ENCODE assay signal across 1 cellular context in the genomic region with DNA sequence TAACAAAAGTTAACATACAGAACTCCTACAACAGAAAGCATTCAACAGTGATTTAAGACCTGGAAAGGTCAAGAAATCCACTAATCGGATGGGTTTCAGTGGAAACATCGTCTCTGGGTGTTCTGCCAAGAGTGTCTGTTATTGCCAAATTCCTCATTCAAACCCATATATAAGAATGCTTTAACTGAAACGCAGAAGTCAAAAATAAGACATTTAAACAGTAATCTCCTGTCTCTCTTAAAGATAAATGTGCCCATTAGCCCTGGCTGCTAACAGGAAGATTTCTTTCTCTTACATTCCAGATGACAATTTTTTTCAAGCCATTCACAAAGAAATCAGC.
TF ChIP-seq lines count a peak whose summit lies in the region.

No MANE protein-coding gene starts in this region.

TF ChIP-seq in SK-N-SH treated with all-trans-retinoic acid at 6 μM for 48 hours, 23 proteins besides CTCF, POLR2A, EP300 and RAD21 (continued from another document):
- TF ChIP-seq, protein P1, sequence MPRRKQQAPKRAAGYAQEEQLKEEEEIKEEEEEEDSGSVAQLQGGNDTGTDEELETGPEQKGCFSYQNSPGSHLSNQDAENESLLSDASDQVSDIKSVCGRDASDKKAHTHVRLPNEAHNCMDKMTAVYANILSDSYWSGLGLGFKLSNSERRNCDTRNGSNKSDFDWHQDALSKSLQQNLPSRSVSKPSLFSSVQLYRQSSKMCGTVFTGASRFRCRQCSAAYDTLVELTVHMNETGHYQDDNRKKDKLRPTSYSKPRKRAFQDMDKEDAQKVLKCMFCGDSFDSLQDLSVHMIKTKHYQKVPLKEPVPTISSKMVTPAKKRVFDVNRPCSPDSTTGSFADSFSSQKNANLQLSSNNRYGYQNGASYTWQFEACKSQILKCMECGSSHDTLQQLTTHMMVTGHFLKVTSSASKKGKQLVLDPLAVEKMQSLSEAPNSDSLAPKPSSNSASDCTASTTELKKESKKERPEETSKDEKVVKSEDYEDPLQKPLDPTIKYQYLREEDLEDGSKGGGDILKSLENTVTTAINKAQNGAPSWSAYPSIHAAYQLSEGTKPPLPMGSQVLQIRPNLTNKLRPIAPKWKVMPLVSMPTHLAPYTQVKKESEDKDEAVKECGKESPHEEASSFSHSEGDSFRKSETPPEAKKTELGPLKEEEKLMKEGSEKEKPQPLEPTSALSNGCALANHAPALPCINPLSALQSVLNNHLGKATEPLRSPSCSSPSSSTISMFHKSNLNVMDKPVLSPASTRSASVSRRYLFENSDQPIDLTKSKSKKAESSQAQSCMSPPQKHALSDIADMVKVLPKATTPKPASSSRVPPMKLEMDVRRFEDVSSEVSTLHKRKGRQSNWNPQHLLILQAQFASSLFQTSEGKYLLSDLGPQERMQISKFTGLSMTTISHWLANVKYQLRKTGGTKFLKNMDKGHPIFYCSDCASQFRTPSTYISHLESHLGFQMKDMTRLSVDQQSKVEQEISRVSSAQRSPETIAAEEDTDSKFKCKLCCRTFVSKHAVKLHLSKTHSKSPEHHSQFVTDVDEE (CRISPR knock-in tag; IDR thresholded peaks at IDR 0.05) = no peak
- TF ChIP-seq CREB5 (CRISPR knock-in tag; IDR thresholded peaks at IDR 0.05; ENCODE audit: low read depth) (no peak), POU6F1 (CRISPR knock-in tag; IDR thresholded peaks at IDR 0.05; ENCODE audit: borderline replicate concordance, low read depth) (no peak), TOX (CRISPR knock-in tag; IDR thresholded peaks at IDR 0.05; ENCODE audit: borderline replicate concordance) (no peak), CSDC2 (CRISPR knock-in tag; IDR thresholded peaks at IDR 0.05) (no peak), ZNF70 (CRISPR knock-in tag; IDR thresholded peaks at IDR 0.05) (no peak), ZFP30 (CRISPR knock-in tag; IDR thresholded peaks at IDR 0.05) (no peak), ZFP3 (CRISPR knock-in tag; IDR thresholded peaks at IDR 0.05) (peak; percentile 55; the same call in 1 of the 2 replicates), PPARA (CRISPR knock-in tag; IDR thresholded peaks at IDR 0.05; ENCODE audit: borderline replicate concordance) (no peak), ARNTL (CRISPR knock-in tag; IDR thresholded peaks at IDR 0.05; ENCODE audit: borderline replicate concordance, low read depth) (no peak), ZNF8 (CRISPR knock-in tag; IDR thresholded peaks at IDR 0.05) (no peak), SNAI2 (CRISPR knock-in tag; IDR thresholded peaks at IDR 0.05) (no peak), ZNF565 (CRISPR knock-in tag; conservative IDR thresholded peaks at IDR 0.05; ENCODE audit: low read depth) (no peak), ZC3H10 (CRISPR knock-in tag; IDR thresholded peaks at IDR 0.05) (no peak), BACH2 (CRISPR knock-in tag; IDR thresholded peaks at IDR 0.05; ENCODE audit: borderline replicate concordance) (no peak), GLIS3 (CRISPR knock-in tag; IDR thresholded peaks at IDR 0.05) (no peak), ESRRG (CRISPR knock-in tag; IDR thresholded peaks at IDR 0.05) (peak; percentile 64; the same call in 1 of the 2 replicates), ISL1 (CRISPR knock-in tag; IDR thresholded peaks at IDR 0.05) (peak; percentile 97), RARB (CRISPR knock-in tag; IDR thresholded peaks at IDR 0.05) (no peak), OSR1 (CRISPR knock-in tag; IDR thresholded peaks at IDR 0.05) (no peak)
- TF ChIP-seq, protein P2, sequence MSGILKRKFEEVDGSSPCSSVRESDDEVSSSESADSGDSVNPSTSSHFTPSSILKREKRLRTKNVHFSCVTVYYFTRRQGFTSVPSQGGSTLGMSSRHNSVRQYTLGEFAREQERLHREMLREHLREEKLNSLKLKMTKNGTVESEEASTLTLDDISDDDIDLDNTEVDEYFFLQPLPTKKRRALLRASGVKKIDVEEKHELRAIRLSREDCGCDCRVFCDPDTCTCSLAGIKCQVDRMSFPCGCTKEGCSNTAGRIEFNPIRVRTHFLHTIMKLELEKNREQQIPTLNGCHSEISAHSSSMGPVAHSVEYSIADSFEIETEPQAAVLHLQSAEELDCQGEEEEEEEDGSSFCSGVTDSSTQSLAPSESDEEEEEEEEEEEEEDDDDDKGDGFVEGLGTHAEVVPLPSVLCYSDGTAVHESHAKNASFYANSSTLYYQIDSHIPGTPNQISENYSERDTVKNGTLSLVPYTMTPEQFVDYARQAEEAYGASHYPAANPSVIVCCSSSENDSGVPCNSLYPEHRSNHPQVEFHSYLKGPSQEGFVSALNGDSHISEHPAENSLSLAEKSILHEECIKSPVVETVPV (CRISPR knock-in tag; IDR thresholded peaks at IDR 0.05) = no peak; the same call in 1 of the 2 replicates
- TF ChIP-seq, protein P3, sequence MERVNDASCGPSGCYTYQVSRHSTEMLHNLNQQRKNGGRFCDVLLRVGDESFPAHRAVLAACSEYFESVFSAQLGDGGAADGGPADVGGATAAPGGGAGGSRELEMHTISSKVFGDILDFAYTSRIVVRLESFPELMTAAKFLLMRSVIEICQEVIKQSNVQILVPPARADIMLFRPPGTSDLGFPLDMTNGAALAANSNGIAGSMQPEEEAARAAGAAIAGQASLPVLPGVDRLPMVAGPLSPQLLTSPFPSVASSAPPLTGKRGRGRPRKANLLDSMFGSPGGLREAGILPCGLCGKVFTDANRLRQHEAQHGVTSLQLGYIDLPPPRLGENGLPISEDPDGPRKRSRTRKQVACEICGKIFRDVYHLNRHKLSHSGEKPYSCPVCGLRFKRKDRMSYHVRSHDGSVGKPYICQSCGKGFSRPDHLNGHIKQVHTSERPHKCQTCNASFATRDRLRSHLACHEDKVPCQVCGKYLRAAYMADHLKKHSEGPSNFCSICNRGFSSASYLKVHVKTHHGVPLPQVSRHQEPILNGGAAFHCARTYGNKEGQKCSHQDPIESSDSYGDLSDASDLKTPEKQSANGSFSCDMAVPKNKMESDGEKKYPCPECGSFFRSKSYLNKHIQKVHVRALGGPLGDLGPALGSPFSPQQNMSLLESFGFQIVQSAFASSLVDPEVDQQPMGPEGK (CRISPR knock-in tag; IDR thresholded peaks at IDR 0.05; ENCODE audit: borderline replicate concordance) = no peak
TF ChIP-seq in SK-N-SH treated with all-trans-retinoic acid at 6 μM for 48 hours: peak in this region for 3.
